1 cellular context compared by ENCODE assay signal in genomic region chr2:231602874-231603467, GRCh38.
TF ChIP-seq lines count a peak whose summit lies in the region.

No MANE protein-coding gene starts in this region.

TF ChIP-seq in HCT116, 20 proteins besides CTCF, POLR2A, EP300 and RAD21 (continued from another document):
- no peak for TF ChIP-seq REST (IDR thresholded peaks at IDR 0.05; ENCODE audit: low read depth)
- TF ChIP-seq ZNF274 (IDR thresholded peaks at IDR 0.05; ENCODE audit: low read depth, low read length), result no peak
- no peak for TF ChIP-seq FOSL1 (IDR thresholded peaks at IDR 0.05; ENCODE audit: low read depth)
- no peak for TF ChIP-seq ATF3 (IDR thresholded peaks at IDR 0.05)
- no peak for TF ChIP-seq CEBPB (IDR thresholded peaks at IDR 0.05; ENCODE audit: low read depth)
- no peak for TF ChIP-seq EGR1 (IDR thresholded peaks at IDR 0.05; ENCODE audit: low read depth)
- TF ChIP-seq EZH2 (IDR thresholded peaks at IDR 0.05), result no peak
TF ChIP-seq in HCT116: peak in this region for 0.
